ENCODE assay signal across 20 cellular contexts in genomic region chr7:91085175-91085574, GRCh38.
DNase-seq lines count a peak whose midpoint lies in the region; ATAC-seq and TF ChIP-seq lines count a peak whose summit lies in the region.
"Had no signal": no experiment of that assay in that cellular context is flagged by ENCODE, and none has a peak within 500 bp of the region (broad histone marks: within the 10 kb centered on the region; RNA-seq: fewer than 3 reads in every experiment).

No MANE protein-coding gene starts in this region.

- H3K27ac Mint-ChIP-seq in activated CD4-positive, alpha-beta T cell treated with anti-CD3 and anti-CD28 coated beads for 36 hours: peak overlapping the region; percentile 4
- peak overlapping the region; percentile 73 for H3K27ac Mint-ChIP-seq in nephron progenitor cell
- H3K27ac Mint-ChIP-seq in activated CD4-positive, alpha-beta memory T cell treated with anti-CD3 and anti-CD28 coated beads, Interleukin-2, amount 10 ng/mL, durations not matched to agents 7 days and 5 days: no peak overlapping the region

- CTCF ChIA-PET in activated CD4-positive, alpha-beta T cell treated with anti-CD3 and anti-CD28 coated beads for 36 hours (lab: Charles Lee): interaction anchor here (0.7 kb wide), 1 partner anchor 37 kb away, joined by 3 read pairs; no protein-coding TSS in a partner anchor
- CTCF ChIA-PET in activated CD4-positive, alpha-beta memory T cell treated with anti-CD3 and anti-CD28 coated beads, Interleukin-2, amount 10 ng/mL, durations not matched to agents 7 days and 5 days (lab: Charles Lee): no interaction called here

- no peaks in the 10 kb centered on the region for H3K9me3 ChIP-seq in right atrium auricular region
- no peaks in the 10 kb centered on the region for H3K9me3 ChIP-seq in Loucy (ENCODE audit: insufficient read depth, low read depth, low read length)
- H3K9me3 ChIP-seq: BE2C had no signal

- POLR2A ChIA-PET in activated CD4-positive, alpha-beta T cell treated with anti-CD3 and anti-CD28 coated beads for 36 hours (lab: Charles Lee): no interaction called here
- POLR2A ChIA-PET in activated CD4-positive, alpha-beta memory T cell treated with anti-CD3 and anti-CD28 coated beads, Interleukin-2, amount 10 ng/mL, durations not matched to agents 7 days and 5 days (lab: Charles Lee): no interaction called here

- no peak overlapping the region for H3K4me3 ChIP-seq in right atrium auricular region
- H3K4me3 ChIP-seq in Loucy (ENCODE audit: low read length, poor library complexity, severe bottlenecking): no peak overlapping the region
- H3K4me3 ChIP-seq: GM12878, GM23248 had no signal

- peaks cover 34% of the 10 kb centered on the region for H3K4me1 Mint-ChIP-seq in activated CD4-positive, alpha-beta T cell treated with anti-CD3 and anti-CD28 coated beads for 36 hours
- H3K4me1 Mint-ChIP-seq in nephron progenitor cell: peaks cover 10% of the 10 kb centered on the region
- H3K4me1 Mint-ChIP-seq in activated CD4-positive, alpha-beta memory T cell treated with anti-CD3 and anti-CD28 coated beads, Interleukin-2, amount 10 ng/mL, durations not matched to agents 7 days and 5 days: no peaks in the 10 kb centered on the region

- no peaks in the 10 kb centered on the region for H3F3A ChIP-seq in Loucy (ENCODE audit: low read depth)

- no peak overlapping the region for H3K4me2 ChIP-seq in Loucy (ENCODE audit: low read depth, low read length, poor library complexity, severe bottlenecking)

- H3K36me3 ChIP-seq in right atrium auricular region (no peaks in the 10 kb centered on the region), Loucy (ENCODE audit: insufficient read depth, low read length) (no peaks in the 10 kb centered on the region)
- H3K36me3 ChIP-seq: BE2C had no signal

- H2AFZ ChIP-seq in Loucy (ENCODE audit: low read length): peak overlapping the region; percentile 63; the same call in 1 of the 2 replicates
- H2AFZ ChIP-seq: GM23248 had no signal

- TF ChIP-seq CTCF in right atrium auricular region (IDR thresholded peaks at IDR 0.05): no peak
- TF ChIP-seq CTCF in Loucy (conservative IDR thresholded peaks at IDR 0.05; ENCODE audit: low read length): no peak
- TF ChIP-seq CTCF in nephron progenitor cell (IDR thresholded peaks at IDR 0.05): no peak

- no peaks in the 10 kb centered on the region for H3K9me2 ChIP-seq in Loucy (replicated peaks; ENCODE audit: low read depth, low read length)

- DNase-seq in activated CD4-positive, alpha-beta T cell treated with anti-CD3 and anti-CD28 coated beads for 36 hours: no peak
- no peak for DNase-seq in activated CD4-positive, alpha-beta T cell treated with anti-CD3 and anti-CD28 coated beads for 1 hour
- no peak for DNase-seq in right atrium auricular region (ENCODE audit: low spot score)
- DNase-seq in left cardiac atrium: no peak
- no peak for DNase-seq in nephron progenitor cell
- DNase-seq in kidney tubule cell (ENCODE audit: low spot score): no peak
- no peak for DNase-seq in activated CD4-positive, alpha-beta memory T cell treated with anti-CD3 and anti-CD28 coated beads, Interleukin-2, amount 10 ng/mL, durations not matched to agents 7 days and 5 days
- DNase-seq: BE2C, DMS79 treated with DMSO at 0.1 percent for 48 hours, GDM1, GM23248, HCEC 1CT, MV-4-11, NCI-H1417, NCI-H187 treated with DMSO at 0.1 percent for 48 hours, NCI-H446 treated with DMSO at 0.1 percent for 48 hours, RPMI8226 had no signal

- peaks cover 0 to 36% of the 10 kb centered on the region in 2 donors for H3K4me1 ChIP-seq in right atrium auricular region
- H3K4me1 ChIP-seq in Loucy (ENCODE audit: insufficient read depth, low read length, poor library complexity, severe bottlenecking): no peaks in the 10 kb centered on the region
- H3K4me1 ChIP-seq: BE2C had no signal

- no peak for ATAC-seq in activated CD4-positive, alpha-beta T cell treated with anti-CD3 and anti-CD28 coated beads for 36 hours
- ATAC-seq in left cardiac atrium: no peak
- ATAC-seq: GM12878 had no signal

- peak overlapping the region; percentile 28 to 71 for H3K27ac ChIP-seq in right atrium auricular region
- H3K27ac ChIP-seq: 22Rv1, GM23248 had no signal

- H3K36me3 Mint-ChIP-seq in activated CD4-positive, alpha-beta T cell treated with anti-CD3 and anti-CD28 coated beads for 36 hours (ENCODE audit: low read depth): no peaks in the 10 kb centered on the region
- H3K36me3 Mint-ChIP-seq in nephron progenitor cell (ENCODE audit: low read depth): no peaks in the 10 kb centered on the region
- no peaks in the 10 kb centered on the region for H3K36me3 Mint-ChIP-seq in activated CD4-positive, alpha-beta memory T cell treated with anti-CD3 and anti-CD28 coated beads, Interleukin-2, amount 10 ng/mL, durations not matched to agents 7 days and 5 days (ENCODE audit: low read depth)

- H3K9me3 Mint-ChIP-seq in activated CD4-positive, alpha-beta T cell treated with anti-CD3 and anti-CD28 coated beads for 36 hours (ENCODE audit: low read depth): no peaks in the 10 kb centered on the region
- no peaks in the 10 kb centered on the region for H3K9me3 Mint-ChIP-seq in nephron progenitor cell
- H3K9me3 Mint-ChIP-seq in activated CD4-positive, alpha-beta memory T cell treated with anti-CD3 and anti-CD28 coated beads, Interleukin-2, amount 10 ng/mL, durations not matched to agents 7 days and 5 days: no peaks in the 10 kb centered on the region

- no peak overlapping the region for H3K4me3 Mint-ChIP-seq in activated CD4-positive, alpha-beta T cell treated with anti-CD3 and anti-CD28 coated beads for 36 hours
- no peak overlapping the region for H3K4me3 Mint-ChIP-seq in nephron progenitor cell
- no peak overlapping the region for H3K4me3 Mint-ChIP-seq in activated CD4-positive, alpha-beta memory T cell treated with anti-CD3 and anti-CD28 coated beads, Interleukin-2, amount 10 ng/mL, durations not matched to agents 7 days and 5 days

- no peaks in the 10 kb centered on the region for H3K27me3 Mint-ChIP-seq in activated CD4-positive, alpha-beta T cell treated with anti-CD3 and anti-CD28 coated beads for 36 hours
- H3K27me3 Mint-ChIP-seq in nephron progenitor cell (ENCODE audit: low read depth, poor library complexity): no peaks in the 10 kb centered on the region
- H3K27me3 Mint-ChIP-seq in activated CD4-positive, alpha-beta memory T cell treated with anti-CD3 and anti-CD28 coated beads, Interleukin-2, amount 10 ng/mL, durations not matched to agents 7 days and 5 days: peaks cover 9% of the 10 kb centered on the region

- H3K79me2 ChIP-seq in Loucy (ENCODE audit: insufficient read depth, low read length): no peaks in the 10 kb centered on the region

- intact Hi-C loops in activated CD4-positive, alpha-beta T cell treated with anti-CD3 and anti-CD28 coated beads for 36 hours (cut with DNase I, micrococcal nuclease): loop anchor here in 1 of 2 experiments (5.0 to 10.0 kb wide), 2 partner anchors 180 to 552 kb away; partner anchors contain the start of gene FZD1
- intact Hi-C loops in left cardiac atrium (cut with DNase I): loop anchor here (10.0 kb wide), 1 partner anchor 700 kb away; no protein-coding TSS in a partner anchor

- no peaks in the 10 kb centered on the region for H3K27me3 ChIP-seq in right atrium auricular region
- no peaks in the 10 kb centered on the region for H3K27me3 ChIP-seq in Loucy (ENCODE audit: insufficient read depth, low read length, poor library complexity, severe bottlenecking)
- H3K27me3 ChIP-seq: BE2C had no signal

- no peak overlapping the region for H3K9ac ChIP-seq in Loucy (ENCODE audit: low read depth, low read length, poor library complexity, severe bottlenecking)
- H3K9ac ChIP-seq: GM23248 had no signal

- H4K20me1 ChIP-seq in Loucy (ENCODE audit: insufficient read depth, low read length, poor library complexity, severe bottlenecking): no peaks in the 10 kb centered on the region
